ENCODE assay signal across 29 cellular contexts in genomic region chr20:22509090-22509938, GRCh38.
"Had no signal": no experiment of that assay in that cellular context is flagged by ENCODE, and none has a peak within 500 bp of the region (broad histone marks: within the 10 kb centered on the region; RNA-seq: fewer than 3 reads in every experiment).

No MANE protein-coding gene starts in this region.

- ATAC-seq: activated CD8-positive, alpha-beta memory T cell treated with anti-CD3 and anti-CD28 coated beads, Interleukin-2, amount 10 ng/mL, durations not matched to agents 7 days and 5 days; Right ventricle myocardium inferior; SK-N-SH treated with all-trans-retinoic acid at 6 μM for 48 hours; WTC11 had no signal

- H3K4me3 Mint-ChIP-seq: activated CD4-positive, alpha-beta T cell treated with anti-CD3 and anti-CD28 coated beads, Interleukin-2, amount 10 ng/mL, durations not matched to agents 24 days and 14 days; activated CD8-positive, alpha-beta memory T cell treated with anti-CD3 and anti-CD28 coated beads, Interleukin-2, amount 10 ng/mL, durations not matched to agents 7 days and 5 days; activated naive CD4-positive, alpha-beta T cell treated with anti-CD3 and anti-CD28 coated beads, Interleukin-2, amount 50 U/mL, for 24 hours; activated T-cell treated with anti-CD3 and anti-CD28 coated beads, Interleukin-2, amount 50 U/mL, for 24 hours; activated T-helper 1 cell treated with anti-CD3 and anti-CD28 coated beads, Interleukin-12 subunit alpha, Interleukin-12 subunit beta, Interleukin-2, Interleukin-4 antibody, amounts not matched to agents 30 ng/mL and 10 ng/mL and 1 ng/mL, durations not matched to agents 14 hours and 24 hours and 36 hours; brain; T-helper 1 cell treated with Interleukin-12 subunit alpha and Interleukin-12 subunit beta and Interleukin-4 antibody, amounts not matched to agents 30 μg/mL and 1 μg/mL, for 36 hours; WTC11 had no signal

- H3K4me3 ChIP-seq: cardiac muscle cell, SJCRH30 had no signal

- H3K27ac Mint-ChIP-seq: activated CD4-positive, alpha-beta T cell treated with anti-CD3 and anti-CD28 coated beads, Interleukin-2, amount 10 ng/mL, durations not matched to agents 24 days and 14 days; activated CD8-positive, alpha-beta memory T cell treated with anti-CD3 and anti-CD28 coated beads, Interleukin-2, amount 10 ng/mL, durations not matched to agents 7 days and 5 days; activated naive CD4-positive, alpha-beta T cell treated with anti-CD3 and anti-CD28 coated beads, Interleukin-2, amount 50 U/mL, for 24 hours; activated T-cell treated with anti-CD3 and anti-CD28 coated beads, Interleukin-2, amount 50 U/mL, for 24 hours; activated T-helper 1 cell treated with anti-CD3 and anti-CD28 coated beads, Interleukin-12 subunit alpha, Interleukin-12 subunit beta, Interleukin-2, Interleukin-4 antibody, amounts not matched to agents 30 ng/mL and 10 ng/mL and 1 ng/mL, durations not matched to agents 14 hours and 24 hours and 36 hours; brain; T-helper 1 cell treated with Interleukin-12 subunit alpha and Interleukin-12 subunit beta and Interleukin-4 antibody, amounts not matched to agents 30 μg/mL and 1 μg/mL, for 36 hours; WTC11 had no signal

- H3K27me3 ChIP-seq: cardiac muscle cell, SJCRH30 had no signal

- DNase-seq: activated CD4-positive, alpha-beta T cell treated with anti-CD3 and anti-CD28 coated beads for 1 hour; activated CD4-positive, alpha-beta T cell treated with anti-CD3 and anti-CD28 coated beads, Interleukin-2, amount 10 ng/mL, durations not matched to agents 24 days and 14 days; activated CD4-positive, alpha-beta T cell treated with anti-CD3 and anti-CD28 coated beads, Interleukin-2, amount 50 U/mL, for 48 hours; activated CD8-positive, alpha-beta memory T cell treated with anti-CD3 and anti-CD28 coated beads, Interleukin-2, amount 10 ng/mL, durations not matched to agents 7 days and 5 days; activated effector memory CD4-positive, alpha-beta T cell treated with Interleukin-2 at 50 U/mL for 16 hours; activated naive CD4-positive, alpha-beta T cell; activated T-cell treated with anti-CD3 and anti-CD28 coated beads, Interleukin-2, amount 50 U/mL, for 24 hours; amygdala; cerebellar nuclear complex; Karpas-422; NCI-H1105 treated with DMSO at 0.1 percent for 48 hours; NCI-H1436 treated with DMSO at 0.1 percent for 48 hours; NCI-H187; NCI-H2171; NCI-H2227 treated with DMSO at 0.1 percent for 48 hours; NCI-H446 treated with DMSO at 0.1 percent for 48 hours; NCI-H526 treated with DMSO at 0.1 percent for 48 hours; NCI-H82; RPMI8226 had no signal

- H3K36me3 ChIP-seq: cardiac muscle cell, SJCRH30 had no signal

- H3K36me3 Mint-ChIP-seq: activated CD8-positive, alpha-beta memory T cell treated with anti-CD3 and anti-CD28 coated beads, Interleukin-2, amount 10 ng/mL, durations not matched to agents 7 days and 5 days; activated naive CD4-positive, alpha-beta T cell treated with anti-CD3 and anti-CD28 coated beads, Interleukin-2, amount 50 U/mL, for 24 hours; brain; WTC11 had no signal

- H3K27me3 Mint-ChIP-seq: activated CD4-positive, alpha-beta T cell treated with anti-CD3 and anti-CD28 coated beads, Interleukin-2, amount 10 ng/mL, durations not matched to agents 24 days and 14 days; activated CD8-positive, alpha-beta memory T cell treated with anti-CD3 and anti-CD28 coated beads, Interleukin-2, amount 10 ng/mL, durations not matched to agents 7 days and 5 days; activated naive CD4-positive, alpha-beta T cell treated with anti-CD3 and anti-CD28 coated beads, Interleukin-2, amount 50 U/mL, for 24 hours; activated T-cell treated with anti-CD3 and anti-CD28 coated beads, Interleukin-2, amount 50 U/mL, for 24 hours had no signal

- H3K27ac ChIP-seq: cardiac muscle cell, SJCRH30 had no signal

- H3K9me3 Mint-ChIP-seq: activated CD4-positive, alpha-beta T cell treated with anti-CD3 and anti-CD28 coated beads, Interleukin-2, amount 10 ng/mL, durations not matched to agents 24 days and 14 days; activated naive CD4-positive, alpha-beta T cell treated with anti-CD3 and anti-CD28 coated beads, Interleukin-2, amount 50 U/mL, for 24 hours; activated T-cell treated with anti-CD3 and anti-CD28 coated beads, Interleukin-2, amount 50 U/mL, for 24 hours; activated T-helper 1 cell treated with anti-CD3 and anti-CD28 coated beads, Interleukin-12 subunit alpha, Interleukin-12 subunit beta, Interleukin-2, Interleukin-4 antibody, amounts not matched to agents 30 ng/mL and 10 ng/mL and 1 ng/mL, durations not matched to agents 14 hours and 24 hours and 36 hours; brain; T-helper 1 cell treated with Interleukin-12 subunit alpha and Interleukin-12 subunit beta and Interleukin-4 antibody, amounts not matched to agents 30 μg/mL and 1 μg/mL, for 36 hours; WTC11 had no signal

- H3K9me3 ChIP-seq: SJCRH30 had no signal

- FAIRE-seq: astrocyte had no signal

- H3K4me1 Mint-ChIP-seq: activated CD4-positive, alpha-beta T cell treated with anti-CD3 and anti-CD28 coated beads, Interleukin-2, amount 10 ng/mL, durations not matched to agents 24 days and 14 days; activated CD8-positive, alpha-beta memory T cell treated with anti-CD3 and anti-CD28 coated beads, Interleukin-2, amount 10 ng/mL, durations not matched to agents 7 days and 5 days; activated naive CD4-positive, alpha-beta T cell treated with anti-CD3 and anti-CD28 coated beads, Interleukin-2, amount 50 U/mL, for 24 hours; brain had no signal
